Comparison of ENCODE assay signal across 8 cellular contexts in the genomic region with DNA sequence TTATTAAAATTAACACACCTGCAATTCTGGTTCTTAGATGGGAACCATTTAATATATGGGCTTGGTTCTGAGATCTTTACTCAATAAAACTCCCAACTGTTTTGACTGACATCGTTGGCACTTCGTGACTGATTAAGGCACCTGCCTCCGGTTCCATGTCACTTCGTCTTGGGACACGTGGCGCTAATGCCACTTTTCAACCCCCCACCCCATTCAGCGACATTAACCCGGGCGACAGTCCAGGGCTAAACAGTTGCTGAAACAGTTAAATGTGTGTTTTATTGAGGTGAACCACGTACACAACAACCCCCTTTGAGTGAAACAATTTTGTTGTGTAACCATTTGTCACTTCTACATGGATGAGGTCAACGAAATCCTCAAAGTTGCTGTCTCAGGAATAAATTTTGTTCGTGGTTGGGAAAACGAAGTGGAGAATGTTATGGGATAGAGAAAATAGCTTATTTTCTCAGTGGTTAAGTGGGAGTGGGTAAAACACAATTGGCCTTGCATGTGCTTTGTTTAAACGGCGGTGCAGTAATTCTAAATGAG. TPM values are rescaled to one million over a fixed set of nuclear protein-coding genes. Genes with fewer than 3 reads are reported as not detected.
A peak's percentile ranks its signal among the peaks of the same experiment; 100 is the strongest.
DNase-seq lines count a peak whose midpoint lies in the region; ATAC-seq, FAIRE-seq and TF ChIP-seq lines count a peak whose summit lies in the region.

No MANE protein-coding gene starts in this region.

- peak overlapping the region; percentile 84 for H3K27ac Mint-ChIP-seq in stimulated activated naive CD8-positive, alpha-beta T cell treated with anti-CD3 and anti-CD28 coated beads, Interleukin-15, Interleukin-2, amounts not matched to agents 100 ng/mL and 50 ng/mL, for 24 hours

- H3K4me3 ChIP-seq in K562 (peak overlapping the region; percentile 65), mesendoderm (ENCODE audit: low read length) (no peak overlapping the region)

- H4K5ac ChIP-seq in mesendoderm (ENCODE audit: low read length), result no peak overlapping the region

- H3K27me3 ChIP-seq in K562 (ENCODE audit: control insufficient read depth in 2 of 2, insufficient read depth in 2 of 2, low read length in 2 of 2) (no peaks in the 10 kb centered on the region), mesendoderm (ENCODE audit: insufficient read depth, low read length, poor library complexity) (no peaks in the 10 kb centered on the region)

- H4K20me1 ChIP-seq in K562 (replicated peaks; ENCODE audit: control insufficient read depth, insufficient read depth, low read length), result no peaks in the 10 kb centered on the region

- peaks cover 4% of the 10 kb centered on the region; the same call in 1 of the 2 replicates for H3K9me3 ChIP-seq in K562 (replicated peaks; ENCODE audit: control insufficient read depth, insufficient read depth, low read depth, low read length)

- TF ChIP-seq CTCF in K562 (IDR thresholded peaks at IDR 0.05 in 2 of 3, conservative IDR thresholded peaks at IDR 0.05 in 1 of 3; ENCODE audit: insufficient read depth in 2 of 3, low read depth in 1 of 3, low read length in 3 of 3), result no peak

- H2AFZ ChIP-seq in K562 (ENCODE audit: low read depth, low read length), result peak overlapping the region; percentile 64

- H3K56ac ChIP-seq in mesendoderm (ENCODE audit: low read length), result peak overlapping the region; percentile 92

- TSS peak; percentile 94 for BruUV-seq in K562 (replicated peaks; lab: Mats Ljungman, UMichigan)

- peak overlapping the region; percentile 97 for H3K23ac ChIP-seq in mesendoderm (ENCODE audit: low read length)

- H3K4me1 ChIP-seq in K562 (replicated peaks in 1 of 2; ENCODE audit: control insufficient read depth in 2 of 2, insufficient read depth in 2 of 2, low read length in 2 of 2), result peaks cover 16 to 60% of the 10 kb centered on the region in 2 experiments
- peaks cover 3% of the 10 kb centered on the region for H3K4me1 ChIP-seq in mesendoderm (ENCODE audit: control insufficient read depth, low read depth, low read length)

- 23% methylated on average over 15 of the region's 15 CpGs for WGBS in K562 (ENCODE audit: insufficient coverage, low coverage, missing lambda C conversion rate)
- WGBS in mesendoderm (ENCODE audit: extremely low coverage, insufficient coverage, low lambda C conversion rate), result no CpG with 5 or more reads among the region's 15 CpGs

- no peaks in the 10 kb centered on the region for H3K27me3 Mint-ChIP-seq in stimulated activated naive CD8-positive, alpha-beta T cell treated with anti-CD3 and anti-CD28 coated beads, Interleukin-15, Interleukin-2, amounts not matched to agents 100 ng/mL and 50 ng/mL, for 24 hours

- H3K79me1 ChIP-seq in mesendoderm (ENCODE audit: low read length), result no peaks in the 10 kb centered on the region

- peak; percentile 60 for FAIRE-seq in K562 (lab: Jason Lieb, UNC)

- peak overlapping the region; percentile 99 for H3K4ac ChIP-seq in mesendoderm (ENCODE audit: low read depth, low read length)

- TF ChIP-seq EP300 in K562 (IDR thresholded peaks at IDR 0.05; ENCODE audit: low read length), result no peak

- peak overlapping the region; percentile 80 for H3K4me3 Mint-ChIP-seq in stimulated activated naive CD8-positive, alpha-beta T cell treated with anti-CD3 and anti-CD28 coated beads, Interleukin-15, Interleukin-2, amounts not matched to agents 100 ng/mL and 50 ng/mL, for 24 hours

- no peak for ATAC-seq in stimulated activated naive CD8-positive, alpha-beta T cell treated with anti-CD3 and anti-CD28 coated beads, Interleukin-15, Interleukin-2, amounts not matched to agents 100 U/mL and 50 U/mL, for 24 hours
- ATAC-seq in K562, result no peak

- H3K9me1 ChIP-seq in K562 (ENCODE audit: control insufficient read depth, insufficient read depth, low read length), result no peaks in the 10 kb centered on the region

- H3K9me3 Mint-ChIP-seq in stimulated activated naive CD8-positive, alpha-beta T cell treated with anti-CD3 and anti-CD28 coated beads, Interleukin-15, Interleukin-2, amounts not matched to agents 100 ng/mL and 50 ng/mL, for 24 hours, result no peaks in the 10 kb centered on the region

- H3K4me1 Mint-ChIP-seq in stimulated activated naive CD8-positive, alpha-beta T cell treated with anti-CD3 and anti-CD28 coated beads, Interleukin-15, Interleukin-2, amounts not matched to agents 100 ng/mL and 50 ng/mL, for 24 hours (ENCODE audit: low read depth), result peaks cover 59% of the 10 kb centered on the region

- CTCF ChIA-PET in K562 (lab: Yijun Ruan, JAX; ENCODE audit: low intra/inter-chr PET ratio), result no interaction called here

- H4K8ac ChIP-seq in mesendoderm (ENCODE audit: low read depth, low read length), result no peak overlapping the region

- H3K18ac ChIP-seq in mesendoderm (ENCODE audit: low read length), result peak overlapping the region; percentile 83

- H3K36me3 Mint-ChIP-seq in stimulated activated naive CD8-positive, alpha-beta T cell treated with anti-CD3 and anti-CD28 coated beads, Interleukin-15, Interleukin-2, amounts not matched to agents 100 ng/mL and 50 ng/mL, for 24 hours (ENCODE audit: low read depth), result no peaks in the 10 kb centered on the region

- H2BK5ac ChIP-seq in mesendoderm (ENCODE audit: low read length), result peak overlapping the region; percentile 64

- peaks cover 35% of the 10 kb centered on the region for H3K79me2 ChIP-seq in K562 (ENCODE audit: control insufficient read depth, insufficient read depth, low read length)
- H3K79me2 ChIP-seq in mesendoderm (ENCODE audit: control insufficient read depth, insufficient read depth, low read length), result no peaks in the 10 kb centered on the region

- DNase-seq in stimulated activated naive CD8-positive, alpha-beta T cell treated with anti-CD3 and anti-CD28 coated beads, Interleukin-15, Interleukin-2, amounts not matched to agents 100 U/mL and 50 U/mL, for 24 hours, result no peak
- DNase-seq in K562 (ENCODE audit: extremely low read depth in 1 of 4, low spot score in 3 of 4) (peak in 2 of 4 experiments; percentile 15 to 32), mesendoderm (no peak), dermis blood vessel endothelial cell (no peak), anterior cingulate cortex (lab: John Stamatoyannopoulos, UW) (no peak), dedifferentiated amniotic fluid mesenchymal stem cell (ENCODE audit: extremely low spot score) (no peak)
- no peak for DNase-seq in stimulated activated CD4-positive, alpha-beta T cell treated with anti-CD3 and anti-CD28 coated beads, Interleukin-1b, Interleukin-23, amount 100 ng/mL, for 48 hours

- POLR2A ChIA-PET in K562 (lab: Yijun Ruan, JAX), result interaction anchor here (4.7 kb wide), 1 partner anchor 11 kb away, joined by 26 read pairs; no protein-coding TSS in a partner anchor

- peak overlapping the region; percentile 83 for H3K4me2 ChIP-seq in K562 (ENCODE audit: insufficient read depth, low read length)
- peak overlapping the region; percentile 45 for H3K4me2 ChIP-seq in mesendoderm (ENCODE audit: low read length)

- H2AK5ac ChIP-seq in mesendoderm (ENCODE audit: low read length), result peak overlapping the region; percentile 86

- intact Hi-C loops in K562 (cut with micrococcal nuclease), result loop anchor here (5.0 to 10.0 kb wide), 3 partner anchors 90 to 142 kb away; partner anchors contain the start of gene SLC38A1

- peak overlapping the region; percentile 90 for H2BK120ac ChIP-seq in mesendoderm (ENCODE audit: low read depth, low read length)

- no peaks in the 10 kb centered on the region for H3K36me3 ChIP-seq in K562 (ENCODE audit: control insufficient read depth, insufficient read depth, low read length)
- H3K36me3 ChIP-seq in mesendoderm (ENCODE audit: control insufficient read depth, insufficient read depth, low read length), result no peaks in the 10 kb centered on the region

- peak overlapping the region; percentile 77 for H2BK15ac ChIP-seq in mesendoderm (replicated peaks; ENCODE audit: low read depth)

- H3K9ac ChIP-seq in K562 (ENCODE audit: insufficient read depth in 1 of 2, low read depth in 2 of 2, low read length in 2 of 2) (peak overlapping the region; percentile 92 to 98), mesendoderm (ENCODE audit: low read length) (peak overlapping the region; percentile 82)

- H3K27ac ChIP-seq in K562 (ENCODE audit: extremely low read depth, low read depth, low read length), result peak overlapping the region; percentile 97
- peak overlapping the region; percentile 88 for H3K27ac ChIP-seq in mesendoderm (ENCODE audit: low read depth, low read length)

- TF ChIP-seq RAD21 in K562 (CRISPR knock-in tag; conservative IDR thresholded peaks at IDR 0.05 in 1 of 2, IDR thresholded peaks at IDR 0.05 in 1 of 2), result no peak

- TF ChIP-seq POLR2A in K562 (conservative IDR thresholded peaks at IDR 0.05), result no peak

- in situ Hi-C loops in K562 (cut with MboI), result no loop called here

TF ChIP-seq in K562, 482 proteins besides CTCF, POLR2A, EP300 and RAD21 (continues in another document):
- no peak for TF ChIP-seq MECOM (CRISPR knock-in tag; IDR thresholded peaks at IDR 0.05)

RNA-seq across cellular contexts. Expression of gene SLC38A2, which starts 9.9 kb away (rescaled TPM):
- total RNA-seq in K562 (2011; cell fraction: chromatin; rRNA removed; ENCODE audit: low replicate concordance), result 290 and 561 TPM in 2 replicates
- total RNA-seq in K562 (2011; cell fraction: nucleolus; rRNA removed), result 141 TPM in 2 replicates
- 257 and 355 TPM in 2 replicates for total RNA-seq in K562 (2011; cell fraction: nucleoplasm; rRNA removed)
- total RNA-seq in K562 (2014; rRNA removed) (176 and 194 TPM in 2 replicates), K562 (2014; rRNA removed; fragmentation: Illumina TruSeq; extraction: Trizol) (227 and 308 TPM in 2 replicates), K562 (2015; rRNA removed; fragmentation: Illumina TruSeq; extraction: Trizol) (106 and 114 TPM in 2 replicates), K562 (2021) (249 and 292 TPM in 2 replicates), dermis blood vessel endothelial cell (618 and 745 TPM in 2 replicates)
- polyA plus RNA-seq in K562 (2011; rRNA removed) (122 and 143 TPM in 2 replicates), K562 (2014; fragmentation: Illumina TruSeq; extraction: Trizol) (180 and 209 TPM in 2 replicates), K562 (2014; fragmentation: Nextera tagmentation; extraction: Ambion mirVana) (100 to 1,000 TPM in 1 of 2 experiments, 10 to 100 TPM in 1; 98.7 to 132 TPM), K562 (2014; rRNA removed) (117 and 130 TPM in 2 replicates)
- 83.9 and 91.7 TPM in 2 replicates for polyA plus RNA-seq in K562 (2011; cell fraction: cytosol; rRNA removed)
- polyA plus RNA-seq in K562 (2011; cell fraction: nucleus; rRNA removed), result 241 and 296 TPM in 2 replicates
- polyA plus RNA-seq in K562 (2012), result 79.7 and 147 TPM in 2 replicates
- polyA minus RNA-seq in K562 (2011; rRNA and poly(A)+ RNA removed), result 176 and 180 TPM in 2 replicates
- polyA minus RNA-seq in K562 (2011; cell fraction: cytosol; rRNA and poly(A)+ RNA removed), result 73.8 and 122 TPM in 2 replicates
- polyA minus RNA-seq in K562 (2011; cell fraction: nucleus; rRNA and poly(A)+ RNA removed), result 275 and 440 TPM in 2 replicates
- polyA plus RNA-seq in mesendoderm (2013, experiment 1 of 2), result 295 TPM
- polyA plus RNA-seq in mesendoderm (2013, experiment 2 of 2), result 286 TPM
